In the genomic region with DNA sequence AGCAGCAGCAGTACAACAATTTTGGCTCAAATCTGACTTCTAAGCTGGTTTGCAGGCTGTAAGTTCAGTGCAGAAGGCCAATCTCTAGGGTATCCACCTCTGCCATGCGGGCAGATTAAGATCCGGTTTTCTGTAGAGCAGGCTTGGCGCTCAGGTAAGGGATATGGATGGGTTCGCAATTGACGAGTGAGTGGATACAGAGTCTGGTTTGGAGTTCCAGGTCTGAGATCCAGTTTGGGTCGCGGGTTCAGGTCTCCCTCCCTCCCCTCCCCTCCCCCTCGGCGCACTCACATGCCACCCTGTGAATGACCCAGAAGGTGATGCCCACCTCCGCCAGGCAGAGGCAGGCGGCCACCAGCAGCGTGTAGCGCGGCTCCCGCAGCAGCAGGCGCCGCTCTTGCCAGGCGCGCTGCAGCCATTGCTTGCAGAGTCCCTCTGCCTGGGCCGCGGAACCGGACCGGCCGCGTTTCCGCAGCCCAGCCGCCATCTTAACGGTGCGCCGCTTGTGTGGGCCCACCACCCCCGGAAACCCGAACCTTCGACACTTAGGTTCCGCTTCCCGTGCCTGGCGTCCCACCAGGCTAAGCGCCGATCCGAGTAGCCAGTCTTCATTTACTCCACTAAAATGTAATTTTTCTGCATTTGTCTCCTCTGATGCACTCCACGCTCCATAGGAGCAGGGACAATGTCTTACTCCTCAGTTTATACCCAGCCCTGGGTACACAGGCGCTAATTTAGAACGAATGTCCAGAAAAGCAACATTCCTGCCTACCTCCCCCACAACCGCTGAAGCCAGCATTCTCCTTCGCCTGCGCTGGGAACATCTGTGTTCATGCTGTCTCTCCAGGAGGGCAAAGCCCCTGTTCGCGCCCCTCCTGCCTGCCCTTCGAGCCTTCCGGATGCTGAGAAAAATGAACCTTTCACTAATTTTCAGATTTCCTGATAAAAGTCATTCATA, we compare ENCODE assay signal across 8 cellular contexts. TPM values are rescaled to one million over a fixed set of nuclear protein-coding genes. Genes with fewer than 3 reads are reported as not detected.
DNase-seq lines count a peak whose midpoint lies in the region; ATAC-seq and TF ChIP-seq lines count a peak whose summit lies in the region.

A gene (minus strand): TSS at position 509 of the 958 bp plus-strand sequence. CDS start 22 bp downstream, at position 487.

- TF ChIP-seq CTCF in liver (IDR thresholded peaks at IDR 0.05; ENCODE audit: low read depth, low read length, missing input control) = no peak

- peak in 1 of 2 donors; percentile 23 for TF ChIP-seq RAD21 in liver (IDR thresholded peaks at IDR 0.05)

- under 1% methylated on average over 49 of the region's 49 CpGs for WGBS in liver

- peak; percentile 87 for DNase-seq in AG08395 (ENCODE audit: low spot score)
- DNase-seq in NCI-H510A treated with DMSO at 0.1 percent for 48 hours (lab: John Stamatoyannopoulos, UW) = peak; percentile 78
- DNase-seq in activated CD4-positive, alpha-beta T cell treated with anti-CD3 and anti-CD28 coated beads, Interleukin-2, amount 50 U/mL, for 4 hours = peak; percentile 83 to 84
- DNase-seq in dermis blood vessel endothelial cell = peak; percentile 94
- DNase-seq in stimulated activated CD4-positive, alpha-beta T cell treated with anti-CD3 and anti-CD28 coated beads, Interleukin-2, amount 100 ng/mL, for 48 hours = peak; percentile 86 to 88

- H3K27ac ChIP-seq in liver (ENCODE audit: low read depth in 1 of 2, low read length in 2 of 2) = peak within 1 kb of the TSS; percentile 96

- no peaks in the 10 kb centered on the region for H3K27me3 ChIP-seq in liver (ENCODE audit: control insufficient read depth in 4 of 4, insufficient read depth in 4 of 4, low read length in 3 of 4)

- peak within 1 kb of the TSS; percentile 82 to 100 (median 100) for H3K4me3 ChIP-seq in liver (ENCODE audit: low read depth in 1 of 3, low read length in 3 of 3)

- peaks cover 0 to 22% (median 16%) of the 10 kb centered on the region in 4 donors for H3K4me1 ChIP-seq in liver (ENCODE audit: control insufficient read depth in 4 of 4, insufficient read depth in 4 of 4, low read length in 3 of 4)

- H3K9me3 ChIP-seq in liver (ENCODE audit: control insufficient read depth in 4 of 4, low read length in 3 of 4) = no peaks in the 10 kb centered on the region

- peak; percentile 64 for ATAC-seq in GM18907 (IDR thresholded peaks at IDR 0.05; ENCODE audit: unreplicated experiment)
- peak; percentile 47 for ATAC-seq in HG03196 (IDR thresholded peaks at IDR 0.05; ENCODE audit: unreplicated experiment)

- peaks cover 4 to 20% (median 11%) of the 10 kb centered on the region in 4 donors for H3K36me3 ChIP-seq in liver (ENCODE audit: control insufficient read depth in 4 of 4, insufficient read depth in 3 of 4, low read depth in 1 of 4, low read length in 3 of 4)

- H3K9ac ChIP-seq in liver (ENCODE audit: low read depth in 1 of 2, low read length in 2 of 2) = peak within 1 kb of the TSS; percentile 89 to 96

TF ChIP-seq in liver, 16 proteins besides CTCF, POLR2A, EP300 and RAD21:
- TF ChIP-seq YY1 (IDR thresholded peaks at IDR 0.05) (peak; percentile 98), TAF1 (conservative IDR thresholded peaks at IDR 0.05) (peak; percentile 53), JUND (IDR thresholded peaks at IDR 0.05) (no peak), GABPA (IDR thresholded peaks at IDR 0.05 in 1 of 2, conservative IDR thresholded peaks at IDR 0.05 in 1 of 2) (peak in 1 of 2 donors; percentile 86)
- TF ChIP-seq, protein P1, sequence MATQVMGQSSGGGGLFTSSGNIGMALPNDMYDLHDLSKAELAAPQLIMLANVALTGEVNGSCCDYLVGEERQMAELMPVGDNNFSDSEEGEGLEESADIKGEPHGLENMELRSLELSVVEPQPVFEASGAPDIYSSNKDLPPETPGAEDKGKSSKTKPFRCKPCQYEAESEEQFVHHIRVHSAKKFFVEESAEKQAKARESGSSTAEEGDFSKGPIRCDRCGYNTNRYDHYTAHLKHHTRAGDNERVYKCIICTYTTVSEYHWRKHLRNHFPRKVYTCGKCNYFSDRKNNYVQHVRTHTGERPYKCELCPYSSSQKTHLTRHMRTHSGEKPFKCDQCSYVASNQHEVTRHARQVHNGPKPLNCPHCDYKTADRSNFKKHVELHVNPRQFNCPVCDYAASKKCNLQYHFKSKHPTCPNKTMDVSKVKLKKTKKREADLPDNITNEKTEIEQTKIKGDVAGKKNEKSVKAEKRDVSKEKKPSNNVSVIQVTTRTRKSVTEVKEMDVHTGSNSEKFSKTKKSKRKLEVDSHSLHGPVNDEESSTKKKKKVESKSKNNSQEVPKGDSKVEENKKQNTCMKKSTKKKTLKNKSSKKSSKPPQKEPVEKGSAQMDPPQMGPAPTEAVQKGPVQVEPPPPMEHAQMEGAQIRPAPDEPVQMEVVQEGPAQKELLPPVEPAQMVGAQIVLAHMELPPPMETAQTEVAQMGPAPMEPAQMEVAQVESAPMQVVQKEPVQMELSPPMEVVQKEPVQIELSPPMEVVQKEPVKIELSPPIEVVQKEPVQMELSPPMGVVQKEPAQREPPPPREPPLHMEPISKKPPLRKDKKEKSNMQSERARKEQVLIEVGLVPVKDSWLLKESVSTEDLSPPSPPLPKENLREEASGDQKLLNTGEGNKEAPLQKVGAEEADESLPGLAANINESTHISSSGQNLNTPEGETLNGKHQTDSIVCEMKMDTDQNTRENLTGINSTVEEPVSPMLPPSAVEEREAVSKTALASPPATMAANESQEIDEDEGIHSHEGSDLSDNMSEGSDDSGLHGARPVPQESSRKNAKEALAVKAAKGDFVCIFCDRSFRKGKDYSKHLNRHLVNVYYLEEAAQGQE (IDR thresholded peaks at IDR 0.05) = peak; percentile 41

RNA-seq across cellular contexts. Expression of the gene that starts here (rescaled TPM):
- total RNA-seq in dermis blood vessel endothelial cell (36.8 and 40.6 TPM in 2 replicates), liver (10 to 100 TPM; 27.7 to 64.5 TPM)
- 10 to 100 TPM; 64.4 to 78.6 TPM for polyA plus RNA-seq in liver

Comparison
In these comparisons a context has a peak if more than half of its experiments do, and no peak if none do; other contexts are left out.
1. Peak in every context shown above with its lines: DNase-seq, ATAC-seq, H3K4me3 ChIP-seq and H3K27ac ChIP-seq.